Comparison of ENCODE assay signal across 7 cellular contexts in genomic region chr16:16127469-16128116, GRCh38.
DNase-seq lines count a peak whose midpoint lies in the region; ATAC-seq, FAIRE-seq and TF ChIP-seq lines count a peak whose summit lies in the region.

No MANE protein-coding gene starts in this region.

- H3K36me3 Mint-ChIP-seq in astrocyte (ENCODE audit: low read depth, unreplicated experiment), result peaks cover 34% of the 10 kb centered on the region

- no peak overlapping the region for H3K4me3 Mint-ChIP-seq in astrocyte (ENCODE audit: unreplicated experiment)

- DNase-seq in GDM1 (lab: John Stamatoyannopoulos, UW), result peak; percentile 74
- peak; percentile 54 for DNase-seq in T-helper 9 cell
- peak; percentile 38 for DNase-seq in astrocyte (ENCODE audit: low read depth)
- peak in 39 of 51 donors; percentile 0 to 57 (median 22) for DNase-seq in hypothalamus (lab: John Stamatoyannopoulos, UW)
- peak; percentile 72 for DNase-seq in small intestine

- H3K36me3 ChIP-seq in astrocyte (ENCODE audit: insufficient read depth, low read length) (peaks cover 24% of the 10 kb centered on the region), small intestine (ENCODE audit: control insufficient read depth in 2 of 2, insufficient read depth in 2 of 2, low read length in 2 of 2) (peaks cover 3 to 14% of the 10 kb centered on the region in 2 donors)

- H3K27ac ChIP-seq in astrocyte (ENCODE audit: low read depth, low read length) (no peak overlapping the region), small intestine (ENCODE audit: low read depth in 1 of 2, low read length in 1 of 2) (no peak overlapping the region)

- no peak overlapping the region for H3K9ac ChIP-seq in astrocyte (ENCODE audit: low read length)

- no peak overlapping the region for H2AFZ ChIP-seq in astrocyte (ENCODE audit: low read depth, low read length)

- no peaks in the 10 kb centered on the region for H3K27me3 Mint-ChIP-seq in astrocyte (ENCODE audit: low read depth, unreplicated experiment)

- H4K20me1 ChIP-seq in astrocyte (ENCODE audit: insufficient read depth, low read length), result peaks cover 6% of the 10 kb centered on the region

- 32 to 35% (median 32%) methylated on average over 11 of the region's 11 CpGs for WGBS in small intestine, 3 donors

- peaks cover 11% of the 10 kb centered on the region for H3K9me3 Mint-ChIP-seq in astrocyte (ENCODE audit: unreplicated experiment)

- H3K9me3 ChIP-seq in astrocyte (ENCODE audit: insufficient read depth, low read depth, low read length) (peaks cover 7% of the 10 kb centered on the region), small intestine (ENCODE audit: control insufficient read depth, low read depth) (no peaks in the 10 kb centered on the region)

- H3K4me3 ChIP-seq in astrocyte (ENCODE audit: insufficient read depth, low read depth, low read length) (no peak overlapping the region), small intestine (ENCODE audit: low read depth in 1 of 2, low read length in 2 of 2) (no peak overlapping the region)

- FAIRE-seq in astrocyte (lab: Jason Lieb, UNC), result no peak
- FAIRE-seq in small intestine (lab: Jason Lieb, UNC), result no peak

- no peak overlapping the region for H3K27ac Mint-ChIP-seq in astrocyte (ENCODE audit: unreplicated experiment)

- TF ChIP-seq CTCF in LNCAP (IDR thresholded peaks at IDR 0.05) (peak; percentile 87), astrocyte (IDR thresholded peaks at IDR 0.05; ENCODE audit: insufficient read depth, low read depth, low read length) (peak; percentile 89)

- H3K4me2 ChIP-seq in astrocyte (ENCODE audit: low read length), result no peak overlapping the region

- H3K27me3 ChIP-seq in astrocyte (ENCODE audit: insufficient read depth, low read length) (no peaks in the 10 kb centered on the region), small intestine (ENCODE audit: control insufficient read depth in 2 of 2, insufficient read depth in 2 of 2, low read length in 2 of 2) (no peaks in the 10 kb centered on the region)

- no peaks in the 10 kb centered on the region for H3K79me2 ChIP-seq in astrocyte (ENCODE audit: insufficient read depth, low read length)

- no peaks in the 10 kb centered on the region for H3K4me1 Mint-ChIP-seq in astrocyte (ENCODE audit: low read depth, unreplicated experiment)

- no peak for ATAC-seq in GM21515 (IDR thresholded peaks at IDR 0.05; ENCODE audit: unreplicated experiment)

- H3K4me1 ChIP-seq in astrocyte (ENCODE audit: insufficient read depth, low read length) (no peaks in the 10 kb centered on the region), small intestine (ENCODE audit: control insufficient read depth in 2 of 2, insufficient read depth in 1 of 2, low read depth in 1 of 2, low read length in 1 of 2) (no peaks in the 10 kb centered on the region)

Comparison
In these comparisons a context has a peak if more than half of its experiments do, and no peak if none do; other contexts are left out.
1. DNase-seq: peak in every context shown above with its lines; median percentile 74 in GDM1; 72 in small intestine; 54 in T-helper 9 cell; 38 in astrocyte; 22 in hypothalamus.